22 cellular contexts compared by ENCODE assay signal in the genomic region with DNA sequence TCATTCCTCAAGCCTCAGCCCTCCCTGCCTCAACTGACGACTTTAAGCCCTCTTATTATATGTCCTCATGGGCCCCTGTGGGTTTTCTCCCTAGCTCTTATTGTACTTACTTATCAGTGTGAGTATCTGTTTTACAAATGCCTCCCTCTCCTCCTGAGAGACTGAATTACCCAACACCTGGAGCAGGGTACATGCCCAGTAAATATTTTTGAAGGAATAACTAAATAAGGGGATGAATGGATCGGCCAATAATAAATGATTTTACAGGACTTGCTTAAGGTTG.
DNase-seq lines count a peak whose midpoint lies in the region; ATAC-seq and TF ChIP-seq lines count a peak whose summit lies in the region.
"Had no signal": no experiment of that assay in that cellular context is flagged by ENCODE, and none has a peak within 500 bp of the region (broad histone marks: within the 10 kb centered on the region; RNA-seq: fewer than 3 reads in every experiment).

No MANE protein-coding gene starts in this region.

- WGBS in testis, 2 donors: 47 to 51% methylated on average over 2 of the region's 2 CpGs

- no peaks in the 10 kb centered on the region for H3K9me3 ChIP-seq in testis
- H3K9me3 ChIP-seq: BLaER1, HAP-1, MG63 had no signal

- intact Hi-C loops in testis (cut with DNase I; ENCODE audit: low total_unique reads): no loop called here

- DNase-seq in nephron progenitor cell (no peak), testis (no peak), retina (no peak), OCI-M2 (lab: John Stamatoyannopoulos, UW; ENCODE audit: unreplicated experiment) (no peak)
- DNase-seq in naive thymus-derived CD8-positive, alpha-beta T cell: no peak
- DNase-seq: CD4-positive, alpha-beta T cell; COR-L47; DMS79; MG63; NCI-H1048; NCI-H1417 treated with DMSO at 0.1 percent for 48 hours; NCI-H187; NK-92 treated with Interleukin-12 subunit alpha and Interleukin-12 subunit beta, amount 100 ng/mL, for 24 hours; SIG-M5 had no signal

- no peaks in the 10 kb centered on the region for H3K36me3 Mint-ChIP-seq in brain
- H3K36me3 Mint-ChIP-seq in nephron progenitor cell (ENCODE audit: low read depth): no peaks in the 10 kb centered on the region
- H3K36me3 Mint-ChIP-seq in naive thymus-derived CD8-positive, alpha-beta T cell: no peaks in the 10 kb centered on the region

- peaks cover 0 to 8% (median 0%) of the 10 kb centered on the region in 5 experiments for H3K9me3 Mint-ChIP-seq in brain
- H3K9me3 Mint-ChIP-seq in nephron progenitor cell: peaks cover 1% of the 10 kb centered on the region
- peaks cover 0 to 3% (median 0%) of the 10 kb centered on the region in 9 donors for H3K9me3 Mint-ChIP-seq in naive thymus-derived CD8-positive, alpha-beta T cell
- H3K9me3 Mint-ChIP-seq: CD4-positive, alpha-beta T cell had no signal

- H3K27me3 ChIP-seq in testis: no peaks in the 10 kb centered on the region
- H3K27me3 ChIP-seq: BLaER1, MG63 had no signal

- ATAC-seq in naive thymus-derived CD8-positive, alpha-beta T cell: no peak
- ATAC-seq in GM19463 (IDR thresholded peaks at IDR 0.05; ENCODE audit: unreplicated experiment): no peak
- ATAC-seq: K562, Panc1, SK-N-SH treated with all-trans-retinoic acid at 6 μM for 48 hours had no signal

- TF ChIP-seq CTCF in brain (conservative IDR thresholded peaks at IDR 0.05): no peak
- no peak for TF ChIP-seq CTCF in nephron progenitor cell (IDR thresholded peaks at IDR 0.05)
- TF ChIP-seq CTCF in testis (IDR thresholded peaks at IDR 0.05): no peak

- TF ChIP-seq POLR2A in testis (IDR thresholded peaks at IDR 0.05): no peak

- H3K27me3 Mint-ChIP-seq in brain (peaks cover 7% of the 10 kb centered on the region), nephron progenitor cell (ENCODE audit: low read depth, poor library complexity) (peaks cover 7% of the 10 kb centered on the region)
- peaks cover 4 to 42% (median 20%) of the 10 kb centered on the region in 5 donors for H3K27me3 Mint-ChIP-seq in naive thymus-derived CD8-positive, alpha-beta T cell

- H3K4me1 ChIP-seq in testis: peaks cover 13% of the 10 kb centered on the region

- no peaks in the 10 kb centered on the region for H3K36me3 ChIP-seq in testis (ENCODE audit: low read depth, missing control alignments)
- H3K36me3 ChIP-seq: BLaER1, HAP-1, MG63 had no signal

- H3K27ac Mint-ChIP-seq in brain (peak overlapping the region in 3 of 5 experiments; percentile 0 to 89 (median 83)), nephron progenitor cell (peak overlapping the region; percentile 92)
- no peak overlapping the region for H3K27ac Mint-ChIP-seq in naive thymus-derived CD8-positive, alpha-beta T cell
- H3K27ac Mint-ChIP-seq: CD4-positive, alpha-beta T cell had no signal

- H3K27ac ChIP-seq in testis: peak overlapping the region; percentile 2 to 81
- H3K27ac ChIP-seq: BLaER1, HL-60 had no signal

- no peak overlapping the region for H3K4me3 ChIP-seq in testis
- H3K4me3 ChIP-seq: BLaER1, HAP-1, K562, MG63 had no signal

- H3K4me1 Mint-ChIP-seq in brain (peaks cover 55% of the 10 kb centered on the region), nephron progenitor cell (peaks cover 44% of the 10 kb centered on the region)
- H3K4me1 Mint-ChIP-seq in naive thymus-derived CD8-positive, alpha-beta T cell: no peaks in the 10 kb centered on the region

- H3K4me3 Mint-ChIP-seq in brain (peak overlapping the region in 2 of 5 experiments; percentile 72 to 76), nephron progenitor cell (no peak overlapping the region)
- no peak overlapping the region for H3K4me3 Mint-ChIP-seq in naive thymus-derived CD8-positive, alpha-beta T cell
- H3K4me3 Mint-ChIP-seq: CD4-positive, alpha-beta T cell had no signal

- POLR2A ChIA-PET in naive thymus-derived CD8-positive, alpha-beta T cell (lab: Charles Lee): no interaction called here

Comparison
In these comparisons a context has a peak if more than half of its experiments do, and no peak if none do; other contexts are left out.
1. H3K27ac Mint-ChIP-seq: peak in brain (3 of 5) and nephron progenitor cell (single experiment); none in naive thymus-derived CD8-positive, alpha-beta T cell (0 of 10).